Comparison of ENCODE assay signal across 5 cellular contexts in the genomic region with DNA sequence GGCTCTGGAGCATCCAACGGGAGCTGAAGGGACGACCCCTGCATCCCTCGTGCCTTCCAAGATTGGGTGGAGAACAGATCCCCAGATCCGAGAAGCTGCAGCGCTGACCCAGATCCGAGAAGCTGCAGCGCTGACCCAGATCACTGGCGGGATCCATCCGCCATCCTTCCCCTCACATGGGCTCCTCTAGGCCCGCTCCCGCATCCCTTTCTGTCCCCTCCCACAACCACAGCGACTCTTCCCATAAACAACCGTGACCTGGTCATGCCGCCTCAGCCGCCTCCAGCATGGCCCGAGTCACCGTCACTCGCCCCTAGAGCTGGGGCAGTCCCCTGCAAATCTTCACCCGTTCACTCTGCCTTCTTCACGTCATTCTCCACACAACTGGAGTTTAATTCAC.
"Had no signal": no experiment of that assay in that cellular context is flagged by ENCODE, and none has a peak within 500 bp of the region (broad histone marks: within the 10 kb centered on the region; RNA-seq: fewer than 3 reads in every experiment).

No MANE protein-coding gene starts in this region.

- DNase-seq: KBM-7, KG1 had no signal

- H3K36me3 Mint-ChIP-seq: IgD-negative memory B cell had no signal

- ATAC-seq: K562 had no signal

- H3K9me3 Mint-ChIP-seq: IgD-negative memory B cell had no signal

- H3K27ac Mint-ChIP-seq: IgD-negative memory B cell had no signal

- H3K27ac ChIP-seq: HL-60 had no signal

- H3K4me3 ChIP-seq: K562 had no signal
